In genomic region chr11:8711895-8712442, GRCh38 we compare ENCODE assay signal across 19 cellular contexts. TPM values are rescaled to one million over a fixed set of nuclear protein-coding genes. Genes with fewer than 3 reads are reported as not detected.
A peak's percentile ranks its signal among the peaks of the same experiment; 100 is the strongest.
DNase-seq lines count a peak whose midpoint lies in the region; ATAC-seq, FAIRE-seq and TF ChIP-seq lines count a peak whose summit lies in the region.
"Had no signal": no experiment of that assay in that cellular context is flagged by ENCODE, and none has a peak within 500 bp of the region (broad histone marks: within the 10 kb centered on the region; RNA-seq: fewer than 3 reads in every experiment).

No MANE protein-coding gene starts in this region.

- CTCF ChIA-PET in SK-N-SH (lab: Yijun Ruan, JAX) = no interaction called here

- no peaks in the 10 kb centered on the region for H3K9me3 ChIP-seq in astrocyte (ENCODE audit: insufficient read depth, low read depth, low read length)
- H3K9me3 ChIP-seq in sigmoid colon = no peaks in the 10 kb centered on the region
- H3K9me3 ChIP-seq in SK-N-SH = no peaks in the 10 kb centered on the region
- H3K9me3 ChIP-seq in upper lobe of right lung = no peaks in the 10 kb centered on the region
- H3K9me3 ChIP-seq: BE2C, SJSA1 had no signal

- H3K27ac ChIP-seq in GM23338 (ENCODE audit: low read depth) (no peak overlapping the region), astrocyte (ENCODE audit: low read depth, low read length) (no peak overlapping the region), sigmoid colon (peak overlapping the region; percentile 90 to 98 (median 96)), SK-N-SH (ENCODE audit: low read depth in 2 of 2, low read length in 1 of 2) (no peak overlapping the region), upper lobe of right lung (no peak overlapping the region)
- H3K27ac ChIP-seq: RWPE1, SJSA1 had no signal

- H3F3A ChIP-seq in GM23338 (replicated peaks; ENCODE audit: low read depth) (no peaks in the 10 kb centered on the region), SK-N-SH (replicated peaks; ENCODE audit: insufficient read depth) (no peaks in the 10 kb centered on the region)

- H3K9me2 ChIP-seq in GM23338 (ENCODE audit: insufficient read depth) = no peaks in the 10 kb centered on the region
- no peaks in the 10 kb centered on the region for H3K9me2 ChIP-seq in SK-N-SH

- no peak for ATAC-seq in GM23338
- ATAC-seq in upper lobe of right lung = no peak

- TF ChIP-seq POLR2A in sigmoid colon (IDR thresholded peaks at IDR 0.05) = no peak
- TF ChIP-seq POLR2A in H54 (IDR thresholded peaks at IDR 0.05; ENCODE audit: low read depth, low read length) = no peak

- 0 out of 2 replicates have a peak overlapping the region, but pooled peaks have one; percentile 10 for H3K27ac Mint-ChIP-seq in GM23338
- H3K27ac Mint-ChIP-seq in astrocyte (ENCODE audit: unreplicated experiment) = peak overlapping the region; percentile 53
- H3K27ac Mint-ChIP-seq: CD4-positive, alpha-beta T cell had no signal

- peaks cover 17% of the 10 kb centered on the region for H3K27me3 Mint-ChIP-seq in GM23338 (ENCODE audit: insufficient read depth, low read depth, poor library complexity)
- no peaks in the 10 kb centered on the region for H3K27me3 Mint-ChIP-seq in astrocyte (ENCODE audit: low read depth, unreplicated experiment)

- TF ChIP-seq RAD21 in SK-N-SH (IDR thresholded peaks at IDR 0.05; ENCODE audit: low read length) = no peak

- H3K36me3 Mint-ChIP-seq in GM23338 (ENCODE audit: low read depth) = peaks cover 4% of the 10 kb centered on the region; the same call in 2 of the 3 replicates
- H3K36me3 Mint-ChIP-seq in astrocyte (ENCODE audit: low read depth, unreplicated experiment) = peaks cover 50% of the 10 kb centered on the region

- TF ChIP-seq CTCF in GM23338 (conservative IDR thresholded peaks at IDR 0.05; ENCODE audit: low read depth in 2 of 2) (no peak), astrocyte (IDR thresholded peaks at IDR 0.05; ENCODE audit: insufficient read depth, low read depth, low read length) (no peak), sigmoid colon (IDR thresholded peaks at IDR 0.05) (no peak), SK-N-SH (IDR thresholded peaks at IDR 0.05) (no peak), upper lobe of right lung (IDR thresholded peaks at IDR 0.05) (no peak)

- FAIRE-seq in astrocyte (lab: Jason Lieb, UNC) = no peak
- FAIRE-seq in H54 (lab: Jason Lieb, UNC) = no peak

- peaks cover 12% of the 10 kb centered on the region for H3K4me1 ChIP-seq in GM23338 (ENCODE audit: insufficient read depth)
- H3K4me1 ChIP-seq in astrocyte (ENCODE audit: insufficient read depth, low read length) = peaks cover 37% of the 10 kb centered on the region
- peaks cover 4 to 100% (median 95%) of the 10 kb centered on the region in 4 donors for H3K4me1 ChIP-seq in sigmoid colon
- H3K4me1 ChIP-seq in SK-N-SH (ENCODE audit: control insufficient read depth in 1 of 2, insufficient read depth in 2 of 2, low read depth in 1 of 2, low read length in 1 of 2) = peaks cover 10 to 28% of the 10 kb centered on the region in 2 experiments; a peak in 2 of 4 replicates
- peaks cover 13% of the 10 kb centered on the region for H3K4me1 ChIP-seq in upper lobe of right lung

- H3K4me3 ChIP-seq in GM23338 (no peak overlapping the region), astrocyte (ENCODE audit: insufficient read depth, low read depth, low read length) (no peak overlapping the region), sigmoid colon (no peak overlapping the region), SK-N-SH (ENCODE audit: low read depth in 2 of 2, low read length in 1 of 2) (no peak overlapping the region), upper lobe of right lung (no peak overlapping the region)
- H3K4me3 ChIP-seq: SJSA1 had no signal

- no peak overlapping the region for H2AFZ ChIP-seq in GM23338
- H2AFZ ChIP-seq in astrocyte (ENCODE audit: low read depth, low read length) = no peak overlapping the region
- H2AFZ ChIP-seq in SK-N-SH (ENCODE audit: low read depth) = no peak overlapping the region

- H3K4me3 Mint-ChIP-seq in GM23338 (no peak overlapping the region), astrocyte (ENCODE audit: unreplicated experiment) (no peak overlapping the region)
- H3K4me3 Mint-ChIP-seq: CD4-positive, alpha-beta T cell had no signal

- no peak for DNase-seq in GM23338 (ENCODE audit: low spot score)
- DNase-seq in astrocyte (ENCODE audit: low read depth) = no peak
- peak in 26 of 42 donors; percentile 29 to 83 (median 52) for DNase-seq in head of caudate nucleus
- DNase-seq in sigmoid colon = no peak
- DNase-seq in SK-N-SH = no peak
- DNase-seq in activated effector memory CD4-positive, alpha-beta T cell treated with Interleukin-2 at 50 U/mL for 16 hours = no peak
- DNase-seq in upper lobe of right lung = no peak
- DNase-seq in H54 (ENCODE audit: insufficient read length, low spot score) = no peak
- DNase-seq: BE2C; CD4-positive, alpha-beta T cell; DMS53; HCEC 1CT; KBM-7; NCI-H1092; NCI-H146; NCI-H2081; NCI-H748 treated with DMSO at 0.1 percent for 48 hours had no signal

- H3K4me1 Mint-ChIP-seq in GM23338 = peaks cover 16% of the 10 kb centered on the region
- H3K4me1 Mint-ChIP-seq in astrocyte (ENCODE audit: low read depth, unreplicated experiment) = peaks cover 16% of the 10 kb centered on the region

- no peak for TF ChIP-seq EP300 in sigmoid colon (IDR thresholded peaks at IDR 0.05)
- no peak for TF ChIP-seq EP300 in SK-N-SH (IDR thresholded peaks at IDR 0.05; ENCODE audit: borderline replicate concordance in 1 of 2, low read depth in 1 of 2, low read length in 1 of 2)

- no peak overlapping the region for H3K9ac ChIP-seq in astrocyte (ENCODE audit: low read length)
- no peak overlapping the region for H3K9ac ChIP-seq in SK-N-SH

- H3K79me2 ChIP-seq in GM23338 (replicated peaks; ENCODE audit: insufficient read depth) (no peaks in the 10 kb centered on the region), astrocyte (ENCODE audit: insufficient read depth, low read length) (peaks cover 8% of the 10 kb centered on the region), SK-N-SH (ENCODE audit: insufficient read depth) (peaks cover 21% of the 10 kb centered on the region)

- no peak overlapping the region for H3K4me2 ChIP-seq in GM23338
- no peak overlapping the region for H3K4me2 ChIP-seq in astrocyte (ENCODE audit: low read length)
- H3K4me2 ChIP-seq in SK-N-SH = no peak overlapping the region

- no peaks in the 10 kb centered on the region for H3K36me3 ChIP-seq in GM23338 (ENCODE audit: insufficient read depth)
- H3K36me3 ChIP-seq in astrocyte (ENCODE audit: insufficient read depth, low read length) = peaks cover 14% of the 10 kb centered on the region
- H3K36me3 ChIP-seq in sigmoid colon = peaks cover 22 to 68% (median 28%) of the 10 kb centered on the region in 4 donors
- H3K36me3 ChIP-seq in SK-N-SH (replicated peaks in 1 of 2; ENCODE audit: control insufficient read depth in 1 of 2, insufficient read depth in 2 of 2, low read length in 1 of 2) = peaks cover 34 to 35% of the 10 kb centered on the region in 2 experiments
- peaks cover 16% of the 10 kb centered on the region for H3K36me3 ChIP-seq in upper lobe of right lung
- H3K36me3 ChIP-seq: BE2C had no signal

- H3K27me3 ChIP-seq in GM23338 (ENCODE audit: insufficient read depth) = no peaks in the 10 kb centered on the region
- no peaks in the 10 kb centered on the region for H3K27me3 ChIP-seq in astrocyte (ENCODE audit: insufficient read depth, low read length)
- H3K27me3 ChIP-seq in sigmoid colon = no peaks in the 10 kb centered on the region
- no peaks in the 10 kb centered on the region for H3K27me3 ChIP-seq in SK-N-SH (ENCODE audit: insufficient read depth)
- H3K27me3 ChIP-seq in upper lobe of right lung = no peaks in the 10 kb centered on the region
- H3K27me3 ChIP-seq: BE2C, SJSA1 had no signal

- H3K9me3 Mint-ChIP-seq in GM23338 = no peaks in the 10 kb centered on the region
- H3K9me3 Mint-ChIP-seq in astrocyte (ENCODE audit: unreplicated experiment) = no peaks in the 10 kb centered on the region
- H3K9me3 Mint-ChIP-seq: CD4-positive, alpha-beta T cell had no signal

- POLR2A ChIA-PET in SK-N-SH (lab: Yijun Ruan, JAX) = no interaction called here

- intact Hi-C loops in head of caudate nucleus (cut with DNase I) = no loop called here
- intact Hi-C loops in sigmoid colon (cut with DNase I) = no loop called here
- intact Hi-C loops in upper lobe of right lung (cut with DNase I) = no loop called here

- H4K20me1 ChIP-seq in GM23338 (replicated peaks; ENCODE audit: insufficient read depth) (no peaks in the 10 kb centered on the region), astrocyte (ENCODE audit: insufficient read depth, low read length) (no peaks in the 10 kb centered on the region), SK-N-SH (ENCODE audit: insufficient read depth) (no peaks in the 10 kb centered on the region)

- WGBS in sigmoid colon, 2 donors = 86 to 89% methylated on average over 5 of the region's 5 CpGs
- 91% methylated on average over 5 of the region's 5 CpGs for WGBS in SK-N-SH (ENCODE audit: low lambda C conversion rate)

TF ChIP-seq in SK-N-SH, 30 proteins besides CTCF, POLR2A, EP300 and RAD21 (continues in another document):
- TF ChIP-seq ELF1 (IDR thresholded peaks at IDR 0.05) (no peak), GATA2 (CRISPR knock-in tag; IDR thresholded peaks at IDR 0.05) (no peak)
- TF ChIP-seq, protein P1, sequence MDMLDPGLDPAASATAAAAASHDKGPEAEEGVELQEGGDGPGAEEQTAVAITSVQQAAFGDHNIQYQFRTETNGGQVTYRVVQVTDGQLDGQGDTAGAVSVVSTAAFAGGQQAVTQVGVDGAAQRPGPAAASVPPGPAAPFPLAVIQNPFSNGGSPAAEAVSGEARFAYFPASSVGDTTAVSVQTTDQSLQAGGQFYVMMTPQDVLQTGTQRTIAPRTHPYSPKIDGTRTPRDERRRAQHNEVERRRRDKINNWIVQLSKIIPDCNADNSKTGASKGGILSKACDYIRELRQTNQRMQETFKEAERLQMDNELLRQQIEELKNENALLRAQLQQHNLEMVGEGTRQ (IDR thresholded peaks at IDR 0.05; ENCODE audit: borderline replicate concordance, low read depth, low read length) = no peak

RNA-seq across cellular contexts. Expression of gene RPL27A, which starts 29.4 kb away (rescaled TPM):
- total RNA-seq in GM23338 (2014; rRNA removed; shearing (Covaris generic)) = 961 and 1,283 TPM in 2 replicates
- polyA plus RNA-seq in GM23338 (2016; fragmentation: Nextera tagmentation; extraction: Ambion mirVana) (3,167 and 3,552 TPM in 2 replicates), sigmoid colon (1,000 to 10,000 TPM; 3,631 to 4,200 (median 4,078) TPM), SK-N-SH (2012; rRNA removed) (752 and 1,162 TPM in 2 replicates)
- total RNA-seq in astrocyte (573 and 682 TPM in 2 replicates), sigmoid colon (1,000 to 10,000 TPM; 1,472 to 2,262 (median 1,872) TPM), upper lobe of right lung (835 TPM)
- polyA plus RNA-seq in SK-N-SH (2012; cell fraction: cytosol; rRNA removed) = 1,039 and 1,258 TPM in 2 replicates
- polyA plus RNA-seq in SK-N-SH (2012; cell fraction: nucleus; rRNA removed) = 308 and 341 TPM in 2 replicates

RNA-seq across cellular contexts. Expression of gene TRIM66, which starts 29.5 kb away (rescaled TPM):
- total RNA-seq in GM23338 (2014; rRNA removed; shearing (Covaris generic)) = 1.9 and 3.3 TPM in 2 replicates
- polyA plus RNA-seq in GM23338 (2016; fragmentation: Nextera tagmentation; extraction: Ambion mirVana) (1.0 and 1.1 TPM in 2 replicates), sigmoid colon (1 to 10 TPM in 2 of 3 donors, under 1 TPM in 1; 0.60 to 4.9 (median 2.3) TPM), SK-N-SH (2012; rRNA removed) (6.4 and 8.0 TPM in 2 replicates)
- total RNA-seq in astrocyte (7.3 and 8.8 TPM in 2 replicates), sigmoid colon (10 to 100 TPM in 2 of 4 donors, 1 to 10 TPM in 2; 1.8 to 24.4 (median 10.2) TPM), upper lobe of right lung (15.0 TPM)
- 2.5 and 2.7 TPM in 2 replicates for polyA plus RNA-seq in SK-N-SH (2012; cell fraction: cytosol; rRNA removed)
- 44.1 and 62.7 TPM in 2 replicates for polyA plus RNA-seq in SK-N-SH (2012; cell fraction: nucleus; rRNA removed)

Comparison
In these comparisons a context has a peak if more than half of its experiments do, and no peak if none do; other contexts are left out.
1. DNase-seq: peak in head of caudate nucleus (26 of 42); none in GM23338 (single experiment), astrocyte (single experiment), sigmoid colon (single experiment), SK-N-SH (single experiment), activated effector memory CD4-positive, alpha-beta T cell treated with Interleukin-2 at 50 U/mL for 16 hours (single experiment), upper lobe of right lung (single experiment) and H54 (single experiment).
2. H3K27ac ChIP-seq: peak in sigmoid colon (4 of 4); none in GM23338 (single experiment), astrocyte (single experiment), SK-N-SH (0 of 2) and upper lobe of right lung (single experiment).